In genomic region chr2:146874260-146874658, GRCh38 we compare ENCODE assay signal across 11 cellular contexts.
DNase-seq lines count a peak whose midpoint lies in the region; ATAC-seq and TF ChIP-seq lines count a peak whose summit lies in the region.
"Had no signal": no experiment of that assay in that cellular context is flagged by ENCODE, and none has a peak within 500 bp of the region (broad histone marks: within the 10 kb centered on the region; RNA-seq: fewer than 3 reads in every experiment).

No MANE protein-coding gene starts in this region.

- DNase-seq in HT-29 (ENCODE audit: low spot score) (peak; percentile 89), fibroblast of peridontal ligament (ENCODE audit: extremely low read depth) (peak; percentile 31), DMS153 treated with DMSO at 0.1 percent for 48 hours (lab: John Stamatoyannopoulos, UW; ENCODE audit: unreplicated experiment) (no peak), GF-D8 (lab: John Stamatoyannopoulos, UW) (no peak)
- DNase-seq: NCI-H187, retina, SHP77 had no signal

- no peaks in the 10 kb centered on the region for H3K9me3 ChIP-seq in skeletal muscle satellite cell (replicated peaks; ENCODE audit: low read length)

- H3K9ac ChIP-seq in skeletal muscle satellite cell (ENCODE audit: low read depth, low read length): no peak overlapping the region

- ATAC-seq in SK-N-SH treated with all-trans-retinoic acid at 6 μM for 48 hours: peak; percentile 95
- ATAC-seq in GM18858 (IDR thresholded peaks at IDR 0.05; ENCODE audit: unreplicated experiment): no peak
- ATAC-seq in HG02970 (IDR thresholded peaks at IDR 0.05; ENCODE audit: low FRiP score, unreplicated experiment): no peak

- H3K4me3 ChIP-seq in skeletal muscle satellite cell (ENCODE audit: low read length): peak overlapping the region; percentile 17

- H3K4me1 ChIP-seq in skeletal muscle satellite cell (ENCODE audit: control insufficient read depth, insufficient read depth, low read length): peaks cover 17% of the 10 kb centered on the region

- H3K27me3 ChIP-seq in skeletal muscle satellite cell (ENCODE audit: control insufficient read depth, insufficient read depth, low read length): no peaks in the 10 kb centered on the region

- H3K4me2 ChIP-seq in skeletal muscle satellite cell (ENCODE audit: low read length): peak overlapping the region; percentile 56

- H3K36me3 ChIP-seq in skeletal muscle satellite cell (ENCODE audit: insufficient read depth, low read length): no peaks in the 10 kb centered on the region

TF ChIP-seq in SK-N-SH treated with all-trans-retinoic acid at 6 μM for 48 hours, 23 proteins besides CTCF, POLR2A, EP300 and RAD21:
- TF ChIP-seq PATZ1 (CRISPR knock-in tag; IDR thresholded peaks at IDR 0.05; ENCODE audit: borderline replicate concordance) (no peak), CSRNP3 (CRISPR knock-in tag; IDR thresholded peaks at IDR 0.05) (no peak), PPARA (CRISPR knock-in tag; IDR thresholded peaks at IDR 0.05; ENCODE audit: borderline replicate concordance) (no peak), SNAI2 (CRISPR knock-in tag; IDR thresholded peaks at IDR 0.05) (no peak), ZNF8 (CRISPR knock-in tag; IDR thresholded peaks at IDR 0.05) (no peak), ARNTL (CRISPR knock-in tag; IDR thresholded peaks at IDR 0.05; ENCODE audit: borderline replicate concordance, low read depth) (no peak), GLIS3 (CRISPR knock-in tag; IDR thresholded peaks at IDR 0.05) (no peak), POU6F1 (CRISPR knock-in tag; IDR thresholded peaks at IDR 0.05; ENCODE audit: borderline replicate concordance, low read depth) (no peak), CREB5 (CRISPR knock-in tag; IDR thresholded peaks at IDR 0.05; ENCODE audit: low read depth) (no peak), BACH2 (CRISPR knock-in tag; IDR thresholded peaks at IDR 0.05; ENCODE audit: borderline replicate concordance) (no peak), TCF4 (CRISPR knock-in tag; IDR thresholded peaks at IDR 0.05; ENCODE audit: borderline replicate concordance) (no peak), OSR1 (CRISPR knock-in tag; IDR thresholded peaks at IDR 0.05) (no peak)

Comparison
In these comparisons a context has a peak if more than half of its experiments do, and no peak if none do; other contexts are left out.
1. DNase-seq: peak in HT-29 (single experiment) and fibroblast of peridontal ligament (single experiment); none in DMS153 treated with DMSO at 0.1 percent for 48 hours (single experiment) and GF-D8 (single experiment).